In the genomic region with DNA sequence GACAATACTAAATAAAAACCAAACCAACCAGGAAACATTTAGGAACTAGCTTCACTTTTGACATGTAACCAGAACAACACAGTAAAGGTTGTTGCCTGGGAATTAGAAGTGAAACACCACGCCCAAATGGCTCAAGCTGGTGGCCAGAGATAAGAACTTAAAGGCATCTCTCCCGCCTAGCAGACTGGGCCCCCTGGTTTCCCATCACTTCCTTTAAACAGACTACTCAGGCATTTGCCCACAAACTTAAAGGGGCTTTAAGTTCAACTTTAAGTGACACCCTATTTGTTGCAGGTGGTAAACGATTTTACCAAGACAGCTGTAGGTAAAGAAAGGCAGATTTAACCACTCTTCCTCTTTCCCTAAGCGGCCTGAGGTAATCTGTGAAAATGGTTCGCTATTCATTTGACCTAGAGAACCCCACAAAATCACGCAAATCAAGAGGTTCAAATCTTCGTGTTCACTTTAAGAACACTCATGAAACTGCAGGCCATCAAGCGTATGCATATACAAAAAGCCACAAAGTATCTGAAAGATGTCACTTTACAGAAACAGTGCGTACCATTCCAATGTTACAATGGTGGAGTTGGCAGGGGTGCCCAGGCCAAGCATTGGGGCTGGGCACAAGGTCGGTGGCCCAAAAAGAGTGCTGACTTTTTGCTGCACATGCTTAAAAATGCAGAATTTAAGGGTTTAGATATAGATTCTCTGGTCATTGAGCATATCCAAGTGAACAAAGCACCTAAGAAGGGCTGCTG, we compare ENCODE assay signal across 22 cellular contexts. TPM values are rescaled to one million over a fixed set of nuclear protein-coding genes. Genes with fewer than 3 reads are reported as not detected.
DNase-seq lines count a peak whose midpoint lies in the region; ATAC-seq and TF ChIP-seq lines count a peak whose summit lies in the region.
"Had no signal": no experiment of that assay in that cellular context is flagged by ENCODE, and none has a peak within 500 bp of the region (broad histone marks: within the 10 kb centered on the region; RNA-seq: fewer than 3 reads in every experiment).

No MANE protein-coding gene starts in this region.

- H2AK5ac ChIP-seq in trophoblast cell (ENCODE audit: low read length), result no peak overlapping the region

- H3K4me1 Mint-ChIP-seq in endothelial cell (ENCODE audit: unreplicated experiment), result peaks cover 8% of the 10 kb centered on the region
- H3K4me1 Mint-ChIP-seq in natural killer cell, result no peaks in the 10 kb centered on the region
- H3K4me1 Mint-ChIP-seq: activated CD4-positive, alpha-beta memory T cell treated with anti-CD3 and anti-CD28 coated beads, Interleukin-2, amount 10 ng/mL, durations not matched to agents 7 days and 5 days had no signal

- no peaks in the 10 kb centered on the region for H3K79me2 ChIP-seq in trophoblast cell (ENCODE audit: control insufficient read depth, insufficient read depth, low read length, poor library complexity)

- no peaks in the 10 kb centered on the region for H3K79me1 ChIP-seq in trophoblast cell (ENCODE audit: low read length)

- H3K9ac ChIP-seq in trophoblast cell (ENCODE audit: low read length), result no peak overlapping the region
- H3K9ac ChIP-seq: BLaER1 had no signal

- H3K27me3 Mint-ChIP-seq in endothelial cell (ENCODE audit: unreplicated experiment), result no peaks in the 10 kb centered on the region
- H3K27me3 Mint-ChIP-seq in natural killer cell (ENCODE audit: low read depth in 2 of 2), result peaks cover 8 to 13% of the 10 kb centered on the region in 2 donors

- H3K4me3 ChIP-seq in right atrium auricular region, result no peak overlapping the region
- no peak overlapping the region for H3K4me3 ChIP-seq in trophoblast cell (ENCODE audit: low read depth, low read length)
- H3K4me3 ChIP-seq: A549, BLaER1, breast epithelium, lower lobe of right lung, SJCRH30 had no signal

- DNase-seq in right atrium auricular region (ENCODE audit: low spot score) (peak; percentile 59), Right ventricle myocardium superior (no peak), MV-4-11 (lab: John Stamatoyannopoulos, UW) (peak; percentile 33), endothelial cell (ENCODE audit: low spot score) (peak; percentile 44), trophoblast cell (no peak), natural killer cell (no peak)
- no peak for DNase-seq in activated T-cell treated with anti-CD3 and anti-CD28 coated beads, Interleukin-2, amount 50 U/mL, for 1 hour
- DNase-seq: activated CD4-positive, alpha-beta memory T cell treated with anti-CD3 and anti-CD28 coated beads, Interleukin-2, amount 10 ng/mL, durations not matched to agents 7 days and 5 days; activated CD4-positive, CD25-positive, alpha-beta regulatory T cell; activated naive CD4-positive, alpha-beta T cell; activated T-cell treated with anti-CD3 and anti-CD28 coated beads for 4 hours; lower lobe of right lung; NCI-H1694; NCI-H748 treated with DMSO at 0.1 percent for 48 hours; nucleus accumbens; PC-3; SJCRH30; T-helper 2 cell had no signal

- H3K9me3 ChIP-seq in right atrium auricular region, result no peaks in the 10 kb centered on the region
- no peaks in the 10 kb centered on the region for H3K9me3 ChIP-seq in trophoblast cell (ENCODE audit: insufficient read depth, low read depth, low read length)
- H3K9me3 ChIP-seq: A549, BLaER1, breast epithelium, lower lobe of right lung, SJCRH30 had no signal

- H3K23ac ChIP-seq in trophoblast cell (ENCODE audit: low read length), result no peak overlapping the region

- no peak overlapping the region for H4K8ac ChIP-seq in trophoblast cell (ENCODE audit: low read depth, low read length)

- no peak overlapping the region for H3K4me3 Mint-ChIP-seq in endothelial cell (ENCODE audit: unreplicated experiment)
- no peak overlapping the region for H3K4me3 Mint-ChIP-seq in natural killer cell
- H3K4me3 Mint-ChIP-seq: activated CD4-positive, alpha-beta memory T cell treated with anti-CD3 and anti-CD28 coated beads, Interleukin-2, amount 10 ng/mL, durations not matched to agents 7 days and 5 days had no signal

- WGBS in trophoblast cell (ENCODE audit: extremely low coverage, insufficient coverage, insufficient read length), result no CpG with 5 or more reads among the region's 10 CpGs

- H3K36me3 ChIP-seq in right atrium auricular region, result no peaks in the 10 kb centered on the region
- no peaks in the 10 kb centered on the region for H3K36me3 ChIP-seq in trophoblast cell (ENCODE audit: control insufficient read depth in 1 of 2, insufficient read depth in 2 of 2, low read length in 2 of 2)
- H3K36me3 ChIP-seq: BLaER1, breast epithelium, lower lobe of right lung, SJCRH30 had no signal

- no peak overlapping the region for H2BK5ac ChIP-seq in trophoblast cell (ENCODE audit: low read depth, low read length, poor library complexity)

- no peak overlapping the region for H3K18ac ChIP-seq in trophoblast cell (ENCODE audit: low read length)

- no peak overlapping the region for H2AFZ ChIP-seq in trophoblast cell (ENCODE audit: insufficient read depth, low read length, poor library complexity)

- H3K14ac ChIP-seq in trophoblast cell (ENCODE audit: low read length), result no peak overlapping the region

- TF ChIP-seq CTCF in right atrium auricular region (IDR thresholded peaks at IDR 0.05) (no peak), endothelial cell (IDR thresholded peaks at IDR 0.05; ENCODE audit: unreplicated experiment) (no peak), natural killer cell (IDR thresholded peaks at IDR 0.05) (no peak)

- ATAC-seq in Right ventricle myocardium superior (ENCODE audit: poor library complexity) (no peak), HG02678 (IDR thresholded peaks at IDR 0.05; ENCODE audit: unreplicated experiment) (no peak), natural killer cell (no peak)
- ATAC-seq: A549, lower lobe of right lung, PC-3 had no signal

- no peak overlapping the region for H4K12ac ChIP-seq in trophoblast cell (ENCODE audit: low read depth, low read length)

- no peak overlapping the region for H3K4me2 ChIP-seq in trophoblast cell (ENCODE audit: low read length)
- H3K4me2 ChIP-seq: A549, BLaER1 had no signal

- H3K27ac ChIP-seq in right atrium auricular region (no peak overlapping the region), trophoblast cell (ENCODE audit: low read depth, low read length) (no peak overlapping the region)
- H3K27ac ChIP-seq: A549, BLaER1, breast epithelium, lower lobe of right lung, SJCRH30 had no signal

- no peak overlapping the region for H4K91ac ChIP-seq in trophoblast cell (ENCODE audit: low read depth, low read length)

- no peak overlapping the region for H2BK120ac ChIP-seq in trophoblast cell (ENCODE audit: insufficient read depth, low read length, poor library complexity)

- H3K9me3 Mint-ChIP-seq in endothelial cell (ENCODE audit: unreplicated experiment), result no peaks in the 10 kb centered on the region
- no peaks in the 10 kb centered on the region for H3K9me3 Mint-ChIP-seq in natural killer cell
- H3K9me3 Mint-ChIP-seq: activated CD4-positive, alpha-beta memory T cell treated with anti-CD3 and anti-CD28 coated beads, Interleukin-2, amount 10 ng/mL, durations not matched to agents 7 days and 5 days had no signal

- intact Hi-C loops in Right ventricle myocardium superior (cut with DNase I) (no loop called here), natural killer cell (cut with micrococcal nuclease) (no loop called here)

- H3K4me1 ChIP-seq in right atrium auricular region (no peaks in the 10 kb centered on the region), trophoblast cell (ENCODE audit: control insufficient read depth in 1 of 2, insufficient read depth in 2 of 2, low read length in 2 of 2) (no peaks in the 10 kb centered on the region)
- H3K4me1 ChIP-seq: breast epithelium, lower lobe of right lung, SJCRH30 had no signal

- no peaks in the 10 kb centered on the region for H3K27me3 ChIP-seq in right atrium auricular region
- H3K27me3 ChIP-seq in trophoblast cell (ENCODE audit: insufficient read depth, low read length), result no peaks in the 10 kb centered on the region
- H3K27me3 ChIP-seq: BLaER1, breast epithelium, SJCRH30 had no signal

- H2BK12ac ChIP-seq in trophoblast cell (ENCODE audit: low read length), result no peak overlapping the region

- H3K36me3 Mint-ChIP-seq in endothelial cell (ENCODE audit: low read depth, unreplicated experiment) (no peaks in the 10 kb centered on the region), natural killer cell (no peaks in the 10 kb centered on the region)

- H3K27ac Mint-ChIP-seq in endothelial cell (ENCODE audit: unreplicated experiment) (peak overlapping the region; percentile 77), natural killer cell (no peak overlapping the region)
- H3K27ac Mint-ChIP-seq: activated CD4-positive, alpha-beta memory T cell treated with anti-CD3 and anti-CD28 coated beads, Interleukin-2, amount 10 ng/mL, durations not matched to agents 7 days and 5 days had no signal

- H3K4ac ChIP-seq in trophoblast cell (ENCODE audit: low read depth, low read length), result no peak overlapping the region

RNA-seq across cellular contexts. Expression of a gene that starts 40.8 kb away (rescaled TPM):
- 10 to 100 TPM; 60.3 to 92.3 TPM for total RNA-seq in right atrium auricular region
- total RNA-seq in Right ventricle myocardium superior, result 68.7 TPM
- 115 TPM for total RNA-seq in endothelial cell (ENCODE audit: unreplicated experiment)
- polyA plus RNA-seq in trophoblast cell (2013), result 42.2 and 45.2 TPM in 2 replicates
- total RNA-seq in natural killer cell, result 100 to 1,000 TPM; 168 to 205 (median 193) TPM

Comparison
In these comparisons a context has a peak if more than half of its experiments do, and no peak if none do; other contexts are left out.
1. DNase-seq: peak in right atrium auricular region (single experiment), MV-4-11 (single experiment) and endothelial cell (single experiment); none in Right ventricle myocardium superior (single experiment), trophoblast cell (0 of 2), natural killer cell (single experiment) and activated T-cell treated with anti-CD3 and anti-CD28 coated beads, Interleukin-2, amount 50 U/mL, for 1 hour (single experiment).